Comparison of ENCODE assay signal across 16 cellular contexts in the genomic region with DNA sequence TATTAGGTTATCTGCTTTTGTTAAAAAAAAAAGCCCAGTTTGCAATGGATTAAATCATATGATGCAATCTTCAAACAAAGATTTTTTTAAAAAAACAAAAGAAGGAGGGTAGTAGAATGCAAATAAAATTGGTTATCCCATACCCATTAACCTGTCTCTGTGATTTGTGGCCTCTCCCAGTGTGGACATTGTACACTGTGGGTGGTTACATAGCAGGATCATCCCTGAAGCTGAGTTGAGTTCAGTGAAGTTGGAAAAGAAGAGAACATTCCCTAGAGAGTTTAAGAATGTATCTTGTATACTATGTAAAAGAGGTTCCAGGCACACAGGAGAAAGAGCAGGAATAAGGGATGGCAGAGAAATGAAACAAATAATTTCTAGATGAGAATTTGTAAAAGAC.
"Had no signal": no experiment of that assay in that cellular context is flagged by ENCODE, and none has a peak within 500 bp of the region (broad histone marks: within the 10 kb centered on the region; RNA-seq: fewer than 3 reads in every experiment).

No MANE protein-coding gene starts in this region.

- DNase-seq: activated CD4-positive, alpha-beta T cell treated with anti-CD3 and anti-CD28 coated beads, Interleukin-2, amount 10 ng/mL, durations not matched to agents 7 days and 5 days; activated CD4-positive, CD25-positive, alpha-beta regulatory T cell treated with anti-CD3 and anti-CD28 coated beads, Interleukin-2, amount 50 U/mL, for 72 hours; activated CD8-positive, alpha-beta memory T cell treated with anti-CD3 and anti-CD28 coated beads, Interleukin-2, amount 10 ng/mL, durations not matched to agents 7 days and 5 days; activated CD8-positive, alpha-beta T cell treated with anti-CD3 and anti-CD28 coated beads for 36 hours; activated gamma-delta T cell; activated naive CD4-positive, alpha-beta T cell treated with anti-CD3 and anti-CD28 coated beads, Interleukin-2, amount 50 U/mL, for 16 hours; activated naive CD8-positive, alpha-beta T cell treated with anti-CD3 and anti-CD28 coated beads, Interleukin-2, amount 50 U/mL, for 24 hours; activated T-cell treated with anti-CD3 and anti-CD28 coated beads for 4 hours; immature natural killer cell; lower lobe of right lung; naive thymus-derived CD4-positive, alpha-beta T cell; stimulated activated CD4-positive, alpha-beta T cell treated with anti-CD3 and anti-CD28 coated beads, Interleukin-12 subunit alpha, Interleukin-12 subunit beta, amount 100 ng/mL, for 4 hours; stimulated activated naive CD8-positive, alpha-beta T cell treated with anti-CD3 and anti-CD28 coated beads, Interleukin-15, amount 100 ng/mL, for 72 hours; tibial artery; WERI-Rb-1 had no signal

- H3K4me3 ChIP-seq: hepatocyte, lower lobe of right lung, tibial artery had no signal
